Comparison of ENCODE assay signal across 6 cellular contexts in genomic region chr14:22819191-22819988, GRCh38. TPM values are rescaled to one million over a fixed set of nuclear protein-coding genes. Genes with fewer than 3 reads are reported as not detected.
A peak's percentile ranks its signal among the peaks of the same experiment; 100 is the strongest.
DNase-seq lines count a peak whose midpoint lies in the region.

No MANE protein-coding gene starts in this region.

- WGBS in urinary bladder, result 19% methylated on average over 9 of the region's 9 CpGs

- peak overlapping the region; percentile 6 for H3K4me3 ChIP-seq in urinary bladder (ENCODE audit: low read depth, low read length)

- peak overlapping the region; percentile 68 for H3K27ac ChIP-seq in urinary bladder (ENCODE audit: low read depth)

- H3K36me3 ChIP-seq in urinary bladder (ENCODE audit: insufficient read depth), result no peaks in the 10 kb centered on the region

- DNase-seq in GM04503 (ENCODE audit: low read depth) (peak; percentile 60), NCI-H2171 treated with DMSO at 0.1 percent for 48 hours (lab: John Stamatoyannopoulos, UW) (peak; percentile 55), hepatic stellate cell (ENCODE audit: low spot score) (peak; percentile 86)
- no peak for DNase-seq in stimulated activated CD4-positive, alpha-beta T cell treated with anti-CD3 and anti-CD28 coated beads, Interleukin-15, amount 100 ng/mL, for 24 hours
- no peak for DNase-seq in stimulated activated CD8-positive, alpha-beta memory T cell treated with anti-CD3 and anti-CD28 coated beads, Interleukin-4, amount 100 ng/mL, for 48 hours

- no peaks in the 10 kb centered on the region for H3K4me1 ChIP-seq in urinary bladder (ENCODE audit: insufficient read depth)

RNA-seq across cellular contexts. Expression of gene SLC7A7, which starts 4.2 kb away (rescaled TPM):
- 9.3 TPM for total RNA-seq in urinary bladder
- 12.8 TPM for polyA plus RNA-seq in urinary bladder

RNA-seq across cellular contexts. Expression of gene MRPL52, which starts 10.3 kb away (rescaled TPM):
- 21.5 TPM for total RNA-seq in urinary bladder
- 77.0 TPM for polyA plus RNA-seq in urinary bladder

RNA-seq across cellular contexts. Expression of gene MMP14, which starts 17.0 kb away (rescaled TPM):
- 120 TPM for total RNA-seq in urinary bladder
- 189 TPM for polyA plus RNA-seq in urinary bladder

RNA-seq across cellular contexts. Expression of gene LRP10, which starts 52.1 kb away (rescaled TPM):
- 22.1 TPM for total RNA-seq in urinary bladder
- 195 TPM for polyA plus RNA-seq in urinary bladder

RNA-seq across cellular contexts. Expression of gene OXA1L, which starts 52.9 kb away (rescaled TPM):
- 74.1 TPM for total RNA-seq in urinary bladder
- polyA plus RNA-seq in urinary bladder, result 112 TPM

Comparison
In these comparisons a context has a peak if more than half of its experiments do, and no peak if none do; other contexts are left out.
1. DNase-seq: peak in GM04503 (single experiment), NCI-H2171 treated with DMSO at 0.1 percent for 48 hours (single experiment) and hepatic stellate cell (single experiment); none in stimulated activated CD4-positive, alpha-beta T cell treated with anti-CD3 and anti-CD28 coated beads, Interleukin-15, amount 100 ng/mL, for 24 hours (single experiment) and stimulated activated CD8-positive, alpha-beta memory T cell treated with anti-CD3 and anti-CD28 coated beads, Interleukin-4, amount 100 ng/mL, for 48 hours (single experiment).